Comparison of ENCODE assay signal across 8 cellular contexts in the genomic region with DNA sequence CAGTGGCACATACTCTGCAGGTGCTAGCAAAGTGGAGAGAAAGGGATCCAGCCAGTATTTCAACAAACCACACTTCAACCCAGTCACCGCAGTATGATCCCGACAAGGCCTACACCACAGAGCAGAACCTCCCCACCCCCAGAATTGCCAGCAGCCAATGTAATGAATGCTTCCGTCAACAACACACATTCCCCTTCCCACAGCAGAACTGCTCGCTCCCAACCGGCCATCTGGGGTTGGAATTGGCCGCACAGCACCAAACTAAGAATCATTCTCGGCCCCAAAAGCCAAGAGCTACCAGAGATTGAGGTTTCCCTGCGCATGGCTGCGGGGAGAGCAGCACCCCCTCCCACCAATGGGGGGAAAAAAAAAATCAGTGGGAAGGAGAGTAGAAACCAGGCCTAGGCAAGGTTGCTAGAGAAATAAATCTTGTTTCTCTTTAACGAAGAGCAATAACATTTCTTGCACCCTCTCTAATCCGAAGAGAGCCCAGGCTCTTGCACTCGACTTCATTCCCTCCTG. TPM values are rescaled to one million over a fixed set of nuclear protein-coding genes. Genes with fewer than 3 reads are reported as not detected.
DNase-seq lines count a peak whose midpoint lies in the region; ATAC-seq and TF ChIP-seq lines count a peak whose summit lies in the region.

No MANE protein-coding gene starts in this region.

- H3K9me3 ChIP-seq in AG04450 (ENCODE audit: control insufficient read depth, insufficient read depth, low read length), result no peaks in the 10 kb centered on the region

- TF ChIP-seq POLR2A in GM18526 (IDR thresholded peaks at IDR 0.05; ENCODE audit: extremely low read depth, insufficient read length), result peak; percentile 13

- POLR2A ChIA-PET in AG04450 (lab: Yijun Ruan, JAX), result interaction anchor here (2.7 kb wide), 1 partner anchor 20 kb away, joined by 32 read pairs; no protein-coding TSS in a partner anchor
- POLR2A ChIA-PET in activated CD8-positive, alpha-beta T cell treated with anti-CD3 and anti-CD28 coated beads for 36 hours (lab: Charles Lee), result interaction anchor here (0.6 to 2.2 kb wide), 6 partner anchors 8 to 190 kb away, joined by 3 to 8 read pairs (median 4); partner anchors contain the start of gene NDUFA5

- intact Hi-C loops in activated CD8-positive, alpha-beta T cell treated with anti-CD3 and anti-CD28 coated beads for 36 hours (cut with micrococcal nuclease), result loop anchor here (5.0 kb wide), 1 partner anchor 35 kb away; no protein-coding TSS in a partner anchor

- peak; percentile 68 for DNase-seq in AG04450 (ENCODE audit: low read depth, low spot score)
- DNase-seq in NCI-H345 treated with DMSO at 0.1 percent for 48 hours (lab: John Stamatoyannopoulos, UW; ENCODE audit: unreplicated experiment), result peak; percentile 29
- peak; percentile 57 for DNase-seq in activated CD8-positive, alpha-beta T cell treated with anti-CD3 and anti-CD28 coated beads for 36 hours
- DNase-seq in epithelial cell of prostate (ENCODE audit: low read depth, low spot score), result peak; percentile 68
- peak in 1 of 2 experiments; percentile 52 for DNase-seq in mesothelial cell of epicardium (ENCODE audit: low spot score in 2 of 2, unreplicated experiment in 2 of 2)
- peak; percentile 54 for DNase-seq in stromal cell of bone marrow (ENCODE audit: low read depth)

- peak overlapping the region; percentile 81 for H3K4me3 ChIP-seq in AG04450 (ENCODE audit: low read depth, low read length)

- no peaks in the 10 kb centered on the region for H3K27me3 Mint-ChIP-seq in activated CD8-positive, alpha-beta T cell treated with anti-CD3 and anti-CD28 coated beads for 36 hours
- no peaks in the 10 kb centered on the region for H3K27me3 Mint-ChIP-seq in mesothelial cell of epicardium (ENCODE audit: low read depth)

- peak overlapping the region; percentile 83 for H3K4me3 Mint-ChIP-seq in activated CD8-positive, alpha-beta T cell treated with anti-CD3 and anti-CD28 coated beads for 36 hours
- H3K4me3 Mint-ChIP-seq in mesothelial cell of epicardium, result peak overlapping the region; percentile 92

- peaks cover 61% of the 10 kb centered on the region for H3K4me1 Mint-ChIP-seq in activated CD8-positive, alpha-beta T cell treated with anti-CD3 and anti-CD28 coated beads for 36 hours (ENCODE audit: low read depth)
- peaks cover 74% of the 10 kb centered on the region for H3K4me1 Mint-ChIP-seq in mesothelial cell of epicardium

- peak overlapping the region; percentile 89 for H3K27ac Mint-ChIP-seq in activated CD8-positive, alpha-beta T cell treated with anti-CD3 and anti-CD28 coated beads for 36 hours
- peak overlapping the region; percentile 97 for H3K27ac Mint-ChIP-seq in mesothelial cell of epicardium

- TF ChIP-seq CTCF in AG04450 (IDR thresholded peaks at IDR 0.05; ENCODE audit: low read depth, low read length) (no peak), mesothelial cell of epicardium (IDR thresholded peaks at IDR 0.05; ENCODE audit: unreplicated experiment) (no peak)
- TF ChIP-seq CTCF in activated CD8-positive, alpha-beta T cell treated with anti-CD3 and anti-CD28 coated beads for 36 hours (IDR thresholded peaks at IDR 0.05), result no peak

- peaks cover 10% of the 10 kb centered on the region for H3K36me3 Mint-ChIP-seq in activated CD8-positive, alpha-beta T cell treated with anti-CD3 and anti-CD28 coated beads for 36 hours (ENCODE audit: low read depth)
- H3K36me3 Mint-ChIP-seq in mesothelial cell of epicardium, result no peaks in the 10 kb centered on the region

- CTCF ChIA-PET in AG04450 (lab: Charles Lee), result interaction anchor here (0.6 to 1.6 kb wide), 3 partner anchors 46 to 78 kb away, joined by 3 to 5 read pairs (median 3); no protein-coding TSS in a partner anchor
- CTCF ChIA-PET in activated CD8-positive, alpha-beta T cell treated with anti-CD3 and anti-CD28 coated beads for 36 hours (lab: Charles Lee), result interaction anchor here (1.2 to 1.6 kb wide), 4 partner anchors 8 to 118 kb away, joined by 3 to 5 read pairs (median 4); no protein-coding TSS in a partner anchor

- no peak for ATAC-seq in activated CD8-positive, alpha-beta T cell treated with anti-CD3 and anti-CD28 coated beads for 36 hours
- no peak for ATAC-seq in HG02840 (IDR thresholded peaks at IDR 0.05; ENCODE audit: low FRiP score, unreplicated experiment)

- no peaks in the 10 kb centered on the region for H3K27me3 ChIP-seq in AG04450 (ENCODE audit: control insufficient read depth, insufficient read depth, low read length)

- no peaks in the 10 kb centered on the region for H3K9me3 Mint-ChIP-seq in activated CD8-positive, alpha-beta T cell treated with anti-CD3 and anti-CD28 coated beads for 36 hours
- H3K9me3 Mint-ChIP-seq in mesothelial cell of epicardium, result no peaks in the 10 kb centered on the region

- H3K27ac ChIP-seq in AG04450 (ENCODE audit: low read depth, low read length) (peak overlapping the region; percentile 96), epithelial cell of prostate (peak overlapping the region; percentile 98)

RNA-seq across cellular contexts. Expression of gene WASL, which starts 1.1 kb away (rescaled TPM):
- 11.6 and 11.9 TPM in 2 replicates for polyA plus RNA-seq in AG04450 (2011; rRNA removed)
- 5.3 and 8.8 TPM in 2 replicates for polyA minus RNA-seq in AG04450 (2011; rRNA and poly(A)+ RNA removed)
- 1 to 10 TPM; 5.8 to 5.9 TPM for total RNA-seq in activated CD8-positive, alpha-beta T cell treated with anti-CD3 and anti-CD28 coated beads for 36 hours
- total RNA-seq in mesothelial cell of epicardium, result 34.8 to 35.7 TPM (median 35.0 TPM) in 3 replicates
